8 cellular contexts compared by ENCODE assay signal in the genomic region with DNA sequence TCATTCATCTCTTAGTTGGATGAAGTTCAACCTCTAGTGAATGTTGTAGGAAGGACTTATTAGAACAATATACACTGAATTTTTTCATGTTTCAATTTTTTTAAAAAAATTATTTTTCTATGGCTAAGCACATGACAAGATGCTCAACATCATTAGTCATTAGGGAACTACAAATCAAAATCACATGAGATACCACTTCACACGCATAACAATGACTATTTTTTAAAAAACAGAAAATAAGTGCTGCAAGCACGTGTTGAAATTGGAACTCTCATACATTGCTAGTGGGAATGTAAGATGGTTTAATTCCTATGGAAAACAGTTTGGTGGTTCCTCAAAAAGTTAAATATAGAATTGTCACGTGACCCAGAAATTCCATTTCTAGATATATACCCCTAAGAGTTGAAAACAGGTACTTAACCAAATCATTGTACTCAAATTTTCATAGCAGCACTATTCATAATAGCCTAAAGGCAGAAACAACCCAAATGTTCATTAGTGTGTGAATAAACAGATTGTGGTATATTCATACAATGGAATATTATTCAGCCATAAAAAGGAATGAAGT.
"Had no signal": no experiment of that assay in that cellular context is flagged by ENCODE, and none has a peak within 500 bp of the region (broad histone marks: within the 10 kb centered on the region; RNA-seq: fewer than 3 reads in every experiment).

No MANE protein-coding gene starts in this region.

- H3K4me3 ChIP-seq: GM23338 had no signal

- FAIRE-seq: H1, H54, HTR-8/SVneo had no signal

- H3K4me1 Mint-ChIP-seq: GM23338, H9, IgD-negative memory B cell had no signal

- H3K27ac Mint-ChIP-seq: GM23338, H9, IgD-negative memory B cell had no signal

- ATAC-seq: GM23338 had no signal

- H3K4me2 ChIP-seq: GM23338 had no signal

- H3K27me3 Mint-ChIP-seq: IgD-negative memory B cell had no signal

- H3K4me3 Mint-ChIP-seq: GM23338, H9, IgD-negative memory B cell had no signal

- DNase-seq: H9, HCEC 1CT, KG1 had no signal

- H2AFZ ChIP-seq: GM23338 had no signal
